Comparison of ENCODE assay signal across 12 cellular contexts in genomic region chr1:242139437-242139836, GRCh38.
DNase-seq lines count a peak whose midpoint lies in the region; ATAC-seq and TF ChIP-seq lines count a peak whose summit lies in the region.
"Had no signal": no experiment of that assay in that cellular context is flagged by ENCODE, and none has a peak within 500 bp of the region (broad histone marks: within the 10 kb centered on the region; RNA-seq: fewer than 3 reads in every experiment).

No MANE protein-coding gene starts in this region.

- no peak overlapping the region for H3K4me3 Mint-ChIP-seq in GM23338
- H3K4me3 Mint-ChIP-seq: CD4-positive, CD25-positive, alpha-beta regulatory T cell had no signal

- H3K27ac ChIP-seq in OCI-LY7 (ENCODE audit: low read depth, low read length, poor library complexity, severe bottlenecking): no peak overlapping the region
- no peak overlapping the region for H3K27ac ChIP-seq in coronary artery
- no peak overlapping the region for H3K27ac ChIP-seq in GM23338 (ENCODE audit: low read depth)

- H3K36me3 Mint-ChIP-seq in GM23338 (ENCODE audit: low read depth): peaks cover 23% of the 10 kb centered on the region
- H3K36me3 Mint-ChIP-seq: CD4-positive, CD25-positive, alpha-beta regulatory T cell had no signal

- H3K4me3 ChIP-seq in OCI-LY7 (ENCODE audit: low read depth, low read length, poor library complexity, severe bottlenecking) (no peak overlapping the region), coronary artery (no peak overlapping the region), GM23338 (no peak overlapping the region)

- POLR2A ChIA-PET in OCI-LY7 (lab: Charles Lee): no interaction called here

- no peaks in the 10 kb centered on the region; the same call in 2 of the 3 replicates for H3K4me1 Mint-ChIP-seq in GM23338
- H3K4me1 Mint-ChIP-seq: CD4-positive, CD25-positive, alpha-beta regulatory T cell had no signal

- H3K4me1 ChIP-seq in OCI-LY7 (ENCODE audit: insufficient read depth, low read length, poor library complexity, severe bottlenecking): no peaks in the 10 kb centered on the region
- no peaks in the 10 kb centered on the region for H3K4me1 ChIP-seq in GM23338 (ENCODE audit: insufficient read depth)

- no peaks in the 10 kb centered on the region for H3F3A ChIP-seq in GM23338 (replicated peaks; ENCODE audit: low read depth)

- BruUV-seq in OCI-LY7 (replicated peaks; lab: Mats Ljungman, UMichigan): no TSS peak

- DNase-seq in OCI-LY7 (ENCODE audit: low spot score) (peak; percentile 2), coronary artery (ENCODE audit: low spot score) (no peak), GM23338 (ENCODE audit: low spot score) (no peak), NCI-H2196 (lab: John Stamatoyannopoulos, UW; ENCODE audit: unreplicated experiment) (no peak), D341Med (ENCODE audit: low spot score) (no peak)
- DNase-seq: CD4-positive, CD25-positive, alpha-beta regulatory T cell; H7; NCI-H2029; SW 1271 had no signal

- H4K20me1 ChIP-seq in OCI-LY7 (ENCODE audit: insufficient read depth, low read length) (no peaks in the 10 kb centered on the region), GM23338 (replicated peaks; ENCODE audit: insufficient read depth) (no peaks in the 10 kb centered on the region)

- H3K9me2 ChIP-seq in OCI-LY7 (ENCODE audit: insufficient read depth, low read length): no peaks in the 10 kb centered on the region
- H3K9me2 ChIP-seq in GM23338 (ENCODE audit: insufficient read depth): 0 out of 2 replicates have a peak, but pooled peaks cover 5% of the 10 kb centered on the region

- no peaks in the 10 kb centered on the region for H3K9me3 ChIP-seq in OCI-LY7 (ENCODE audit: low read length)

- H3K27me3 ChIP-seq in GM23338 (ENCODE audit: insufficient read depth): no peaks in the 10 kb centered on the region

- H3K4me2 ChIP-seq in OCI-LY7 (ENCODE audit: low read length): no peak overlapping the region
- no peak overlapping the region for H3K4me2 ChIP-seq in GM23338

- H3K79me2 ChIP-seq in OCI-LY7 (ENCODE audit: insufficient read depth, low read depth, low read length) (no peaks in the 10 kb centered on the region), GM23338 (replicated peaks; ENCODE audit: insufficient read depth) (no peaks in the 10 kb centered on the region)

- CTCF ChIA-PET in OCI-LY7 (lab: Charles Lee; ENCODE audit: unreplicated experiment): no interaction called here

- H3K27me3 Mint-ChIP-seq in GM23338 (ENCODE audit: insufficient read depth, low read depth, poor library complexity): no peaks in the 10 kb centered on the region
- H3K27me3 Mint-ChIP-seq: CD4-positive, CD25-positive, alpha-beta regulatory T cell had no signal

- H3K9me3 Mint-ChIP-seq in GM23338: peaks cover 18% of the 10 kb centered on the region

- H3K36me3 ChIP-seq in OCI-LY7 (ENCODE audit: insufficient read depth, low read length): no peaks in the 10 kb centered on the region
- no peaks in the 10 kb centered on the region; the same call in 1 of the 2 replicates for H3K36me3 ChIP-seq in GM23338 (ENCODE audit: insufficient read depth)

- peak; percentile 69 for ATAC-seq in GM18502 (IDR thresholded peaks at IDR 0.05; ENCODE audit: poor library complexity, unreplicated experiment)
- peak; percentile 92 for ATAC-seq in GM21423 (IDR thresholded peaks at IDR 0.05; ENCODE audit: unreplicated experiment)
- peak; percentile 64 for ATAC-seq in HG03103 (IDR thresholded peaks at IDR 0.05; ENCODE audit: low read depth, unreplicated experiment)
- no peak for ATAC-seq in GM23338

- H2AFZ ChIP-seq in OCI-LY7 (ENCODE audit: low read length) (no peak overlapping the region), GM23338 (no peak overlapping the region)

- no peak overlapping the region for H3K27ac Mint-ChIP-seq in GM23338
- H3K27ac Mint-ChIP-seq: CD4-positive, CD25-positive, alpha-beta regulatory T cell had no signal

- no peak for TF ChIP-seq CTCF in OCI-LY7 (conservative IDR thresholded peaks at IDR 0.05; ENCODE audit: low read length)
- TF ChIP-seq CTCF in coronary artery (IDR thresholded peaks at IDR 0.05): no peak
- no peak for TF ChIP-seq CTCF in GM23338 (conservative IDR thresholded peaks at IDR 0.05; ENCODE audit: low read depth in 2 of 2)

- intact Hi-C loops in OCI-LY7 (cut with micrococcal nuclease; ENCODE audit: unreplicated experiment): no loop called here

TF ChIP-seq in GM23338, 12 proteins besides CTCF, POLR2A, EP300 and RAD21:
- TF ChIP-seq NANOG (IDR thresholded peaks at IDR 0.05; ENCODE audit: borderline replicate concordance): no peak
- no peak for TF ChIP-seq ETS1 (IDR thresholded peaks at IDR 0.05)
- no peak for TF ChIP-seq POLR2AphosphoS5 (IDR thresholded peaks at IDR 0.05; ENCODE audit: low read depth)
- TF ChIP-seq JUNB (IDR thresholded peaks at IDR 0.05; ENCODE audit: unreplicated experiment): no peak
